Comparison of ENCODE assay signal across 16 cellular contexts in the genomic region with DNA sequence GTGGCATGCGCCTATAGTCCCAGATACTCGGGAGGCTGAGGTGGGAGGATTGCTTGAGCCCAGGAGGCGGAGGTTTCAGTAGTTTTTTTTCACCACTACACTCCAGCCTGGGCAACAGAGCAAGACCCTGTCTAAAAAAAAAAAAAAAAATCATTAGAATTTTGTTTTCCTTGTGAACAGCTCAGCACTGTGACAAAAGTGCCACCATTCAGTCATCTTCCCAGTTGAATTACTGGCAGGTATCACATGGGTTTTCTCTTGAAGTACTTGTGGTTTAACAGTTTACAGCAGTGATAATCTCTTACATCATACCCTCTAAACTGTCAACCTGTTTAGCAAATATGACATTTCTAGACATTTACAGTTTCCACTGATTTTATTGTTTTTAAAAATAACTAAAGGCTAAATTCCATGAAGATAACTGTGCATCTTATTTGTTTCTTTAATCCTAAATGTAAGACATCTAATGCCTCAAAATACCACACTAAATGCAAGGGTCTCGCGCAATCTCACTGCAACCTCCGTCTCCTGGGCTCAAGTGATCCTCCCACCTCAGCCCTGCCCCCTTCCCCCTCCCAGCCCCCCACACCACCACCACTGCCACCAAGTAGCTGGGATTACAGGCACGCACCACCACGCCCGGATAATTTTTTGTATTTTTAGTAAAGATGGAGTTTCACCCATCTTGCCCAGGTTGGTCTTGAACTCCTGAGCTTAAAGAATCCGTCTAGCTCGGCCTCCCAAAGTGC.
DNase-seq lines count a peak whose midpoint lies in the region; ATAC-seq and TF ChIP-seq lines count a peak whose summit lies in the region.
"Had no signal": no experiment of that assay in that cellular context is flagged by ENCODE, and none has a peak within 500 bp of the region (broad histone marks: within the 10 kb centered on the region; RNA-seq: fewer than 3 reads in every experiment).

No MANE protein-coding gene starts in this region.

- H3K27ac ChIP-seq in C4-2B (peak overlapping the region; percentile 26; the same call in 1 of the 2 replicates), HEK293 (ENCODE audit: extremely low read depth, low read depth, low read length) (no peak overlapping the region)
- H3K27ac ChIP-seq: foreskin keratinocyte, lower lobe of right lung, testis had no signal

- no peak overlapping the region for H3K4me3 ChIP-seq in HEK293 (ENCODE audit: low read depth, low read length)
- H3K4me3 ChIP-seq: lower lobe of right lung, testis had no signal

- CTCF ChIA-PET in HEK293 (lab: Yijun Ruan, JAX) = interaction anchor here (0.7 to 1.0 kb wide), 3 partner anchors 11 to 218 kb away, joined by 4 to 5 read pairs (median 4); no protein-coding TSS in a partner anchor

- peaks cover 14% of the 10 kb centered on the region for H3K4me1 ChIP-seq in HEK293 (ENCODE audit: control insufficient read depth, insufficient read depth, low read length)
- H3K4me1 ChIP-seq: testis had no signal

- peaks cover 50% of the 10 kb centered on the region for H3K4me1 Mint-ChIP-seq in central memory CD8-positive, alpha-beta T cell

- H3K9me3 ChIP-seq in HEK293 (ENCODE audit: control insufficient read depth, insufficient read depth, low read depth, low read length) = no peaks in the 10 kb centered on the region
- H3K9me3 ChIP-seq: lower lobe of right lung, SK-N-SH, testis had no signal

- H3K36me3 ChIP-seq in HEK293 (ENCODE audit: control insufficient read depth in 2 of 2, insufficient read depth in 1 of 2, low read length in 2 of 2) = no peaks in the 10 kb centered on the region; a peak in 1 of 3 replicates

- ATAC-seq in central memory CD8-positive, alpha-beta T cell (replicated peaks; ENCODE audit: extremely low read depth, poor library complexity, severe bottlenecking) = peak; percentile 97
- ATAC-seq in GM19452 (IDR thresholded peaks at IDR 0.05; ENCODE audit: unreplicated experiment) (no peak), HG02623 (IDR thresholded peaks at IDR 0.05; ENCODE audit: unreplicated experiment) (no peak), GM21576 (IDR thresholded peaks at IDR 0.05; ENCODE audit: unreplicated experiment) (no peak)
- ATAC-seq: foreskin keratinocyte had no signal

- peak; percentile 20 for DNase-seq in SW480 (ENCODE audit: low spot score)
- DNase-seq in central memory CD8-positive, alpha-beta T cell (ENCODE audit: low spot score in 2 of 2) = no peak
- no peak for DNase-seq in activated effector memory CD4-positive, alpha-beta T cell treated with anti-CD3 and anti-CD28 coated beads, Interleukin-2, amount 50 U/mL, for 16 hours
- DNase-seq: endodermal cell, foreskin keratinocyte, lower lobe of right lung, NCI-H1092, nephron progenitor cell, SK-N-SH, testis had no signal

- H3K9me3 Mint-ChIP-seq in central memory CD8-positive, alpha-beta T cell = no peaks in the 10 kb centered on the region
- H3K9me3 Mint-ChIP-seq: endodermal cell, nephron progenitor cell had no signal

- H3K36me3 Mint-ChIP-seq in central memory CD8-positive, alpha-beta T cell (ENCODE audit: insufficient read depth) = peaks cover 20% of the 10 kb centered on the region

- TF ChIP-seq CTCF in C4-2B (conservative IDR thresholded peaks at IDR 0.05) = no peak
- TF ChIP-seq CTCF in HEK293 (tag by site-specific recombination; IDR thresholded peaks at IDR 0.05) = no peak

- POLR2A ChIA-PET in HEK293 (lab: Yijun Ruan, JAX) = interaction anchor here (0.6 kb wide), 1 partner anchor 208 kb away, joined by 6 read pairs; no protein-coding TSS in a partner anchor

- H3K27me3 Mint-ChIP-seq in central memory CD8-positive, alpha-beta T cell = no peaks in the 10 kb centered on the region
- H3K27me3 Mint-ChIP-seq: B cell had no signal

- peak overlapping the region; percentile 81 for H3K27ac Mint-ChIP-seq in central memory CD8-positive, alpha-beta T cell (ENCODE audit: low read depth)
- H3K27ac Mint-ChIP-seq: B cell, endodermal cell, nephron progenitor cell had no signal

- H3K4me3 Mint-ChIP-seq in central memory CD8-positive, alpha-beta T cell = no peak overlapping the region
- H3K4me3 Mint-ChIP-seq: B cell, endodermal cell, nephron progenitor cell had no signal

TF ChIP-seq in HEK293, 187 proteins besides CTCF, POLR2A, EP300 and RAD21 (continues in another document):
- no peak for TF ChIP-seq KLF9 (tag by site-specific recombination; IDR thresholded peaks at IDR 0.05; ENCODE audit: low read depth)
- TF ChIP-seq ZNF639 (tag by site-specific recombination; IDR thresholded peaks at IDR 0.05) = no peak
- TF ChIP-seq ZSCAN5A (tag by site-specific recombination; IDR thresholded peaks at IDR 0.05) = no peak
- peak; percentile 69 for TF ChIP-seq ZNF629 (tag by site-specific recombination; IDR thresholded peaks at IDR 0.05)
- TF ChIP-seq FEZF1 (tag by site-specific recombination; IDR thresholded peaks at IDR 0.05) = no peak
- TF ChIP-seq ZNF544 (tag by site-specific recombination; IDR thresholded peaks at IDR 0.05) = no peak
- no peak for TF ChIP-seq ZNF366 (tag by site-specific recombination; conservative IDR thresholded peaks at IDR 0.05)
- TF ChIP-seq, protein P1, sequence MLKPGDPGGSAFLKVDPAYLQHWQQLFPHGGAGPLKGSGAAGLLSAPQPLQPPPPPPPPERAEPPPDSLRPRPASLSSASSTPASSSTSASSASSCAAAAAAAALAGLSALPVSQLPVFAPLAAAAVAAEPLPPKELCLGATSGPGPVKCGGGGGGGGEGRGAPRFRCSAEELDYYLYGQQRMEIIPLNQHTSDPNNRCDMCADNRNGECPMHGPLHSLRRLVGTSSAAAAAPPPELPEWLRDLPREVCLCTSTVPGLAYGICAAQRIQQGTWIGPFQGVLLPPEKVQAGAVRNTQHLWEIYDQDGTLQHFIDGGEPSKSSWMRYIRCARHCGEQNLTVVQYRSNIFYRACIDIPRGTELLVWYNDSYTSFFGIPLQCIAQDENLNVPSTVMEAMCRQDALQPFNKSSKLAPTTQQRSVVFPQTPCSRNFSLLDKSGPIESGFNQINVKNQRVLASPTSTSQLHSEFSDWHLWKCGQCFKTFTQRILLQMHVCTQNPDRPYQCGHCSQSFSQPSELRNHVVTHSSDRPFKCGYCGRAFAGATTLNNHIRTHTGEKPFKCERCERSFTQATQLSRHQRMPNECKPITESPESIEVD (tag by site-specific recombination; IDR thresholded peaks at IDR 0.05) = peak; percentile 86
- TF ChIP-seq SETDB1 (IDR thresholded peaks at IDR 0.05; ENCODE audit: insufficient read length, low read length) = no peak
- TF ChIP-seq, protein P2, sequence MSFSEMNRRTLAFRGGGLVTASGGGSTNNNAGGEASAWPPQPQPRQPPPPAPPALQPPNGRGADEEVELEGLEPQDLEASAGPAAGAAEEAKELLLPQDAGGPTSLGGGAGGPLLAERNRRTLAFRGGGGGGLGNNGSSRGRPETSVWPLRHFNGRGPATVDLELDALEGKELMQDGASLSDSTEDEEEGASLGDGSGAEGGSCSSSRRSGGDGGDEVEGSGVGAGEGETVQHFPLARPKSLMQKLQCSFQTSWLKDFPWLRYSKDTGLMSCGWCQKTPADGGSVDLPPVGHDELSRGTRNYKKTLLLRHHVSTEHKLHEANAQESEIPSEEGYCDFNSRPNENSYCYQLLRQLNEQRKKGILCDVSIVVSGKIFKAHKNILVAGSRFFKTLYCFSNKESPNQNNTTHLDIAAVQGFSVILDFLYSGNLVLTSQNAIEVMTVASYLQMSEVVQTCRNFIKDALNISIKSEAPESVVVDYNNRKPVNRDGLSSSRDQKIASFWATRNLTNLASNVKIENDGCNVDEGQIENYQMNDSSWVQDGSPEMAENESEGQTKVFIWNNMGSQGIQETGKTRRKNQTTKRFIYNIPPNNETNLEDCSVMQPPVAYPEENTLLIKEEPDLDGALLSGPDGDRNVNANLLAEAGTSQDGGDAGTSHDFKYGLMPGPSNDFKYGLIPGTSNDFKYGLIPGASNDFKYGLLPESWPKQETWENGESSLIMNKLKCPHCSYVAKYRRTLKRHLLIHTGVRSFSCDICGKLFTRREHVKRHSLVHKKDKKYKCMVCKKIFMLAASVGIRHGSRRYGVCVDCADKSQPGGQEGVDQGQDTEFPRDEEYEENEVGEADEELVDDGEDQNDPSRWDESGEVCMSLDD (tag by site-specific recombination; IDR thresholded peaks at IDR 0.05) = no peak
- TF ChIP-seq ZNF626 (tag by site-specific recombination; IDR thresholded peaks at IDR 0.05) = no peak
- TF ChIP-seq ZNF530 (tag by site-specific recombination; IDR thresholded peaks at IDR 0.05; ENCODE audit: low read depth) = no peak
